8 cellular contexts compared by ENCODE assay signal in genomic region chr6:26123675-26124549, GRCh38. TPM values are rescaled to one million over a fixed set of nuclear protein-coding genes. Genes with fewer than 3 reads are reported as not detected.
DNase-seq lines count a peak whose midpoint lies in the region; ATAC-seq and TF ChIP-seq lines count a peak whose summit lies in the region.

No MANE protein-coding gene starts in this region.

- H3K9me3 ChIP-seq in osteoblast (ENCODE audit: low read depth, low read length) = no peaks in the 10 kb centered on the region
- no peaks in the 10 kb centered on the region for H3K9me3 ChIP-seq in tibial artery

- H3K4me3 ChIP-seq in GM12864 (ENCODE audit: low read depth, low read length) = peak overlapping the region; percentile 74
- H3K4me3 ChIP-seq in osteoblast (ENCODE audit: insufficient read depth, low read length) = peak overlapping the region; percentile 97
- H3K4me3 ChIP-seq in tibial artery = peak overlapping the region; percentile 94 to 95

- H3K27me3 ChIP-seq in osteoblast (ENCODE audit: insufficient read depth, low read length) = no peaks in the 10 kb centered on the region
- H3K27me3 ChIP-seq in tibial artery = no peaks in the 10 kb centered on the region

- H4K20me1 ChIP-seq in osteoblast (ENCODE audit: insufficient read depth, low read length) = peaks cover 31% of the 10 kb centered on the region

- H3K79me2 ChIP-seq in osteoblast (ENCODE audit: insufficient read depth, low read length) = peaks cover 43% of the 10 kb centered on the region

- H3K4me2 ChIP-seq in osteoblast (ENCODE audit: insufficient read depth, low read length) = peak overlapping the region; percentile 94

- H3K27ac ChIP-seq in osteoblast (ENCODE audit: low read depth, low read length) = peak overlapping the region; percentile 92
- H3K27ac ChIP-seq in tibial artery = peak overlapping the region; percentile 98

- H3K36me3 ChIP-seq in osteoblast (ENCODE audit: insufficient read depth, low read length) (peaks cover 7% of the 10 kb centered on the region), tibial artery (peaks cover 0 to 8% (median 0%) of the 10 kb centered on the region in 3 donors)

- H2AFZ ChIP-seq in osteoblast (ENCODE audit: low read length) = peak overlapping the region; percentile 76

- no peak for TF ChIP-seq CTCF in GM12864 (IDR thresholded peaks at IDR 0.05; ENCODE audit: low read depth, low read length, missing control alignments)
- no peak for TF ChIP-seq CTCF in osteoblast (IDR thresholded peaks at IDR 0.05; ENCODE audit: extremely low read depth, low read depth, low read length)
- no peak for TF ChIP-seq CTCF in tibial artery (IDR thresholded peaks at IDR 0.05)

- DNase-seq in GM12864 (ENCODE audit: low read depth) (peak; percentile 100), NCI-H1105 treated with DMSO at 0.1 percent for 48 hours (lab: John Stamatoyannopoulos, UW) (peak; percentile 99), SKM-1 treated with dmso at 0.1 percent for 144 hours (lab: John Stamatoyannopoulos, UW; ENCODE audit: unreplicated experiment) (peak; percentile 98), head of caudate nucleus (peak; percentile 55 to 94 (median 78)), osteoblast (ENCODE audit: insufficient read length, low spot score, missing footprints) (peak; percentile 97), tibial artery (peak; percentile 87 to 88)
- peak; percentile 35 for DNase-seq in activated naive CD8-positive, alpha-beta T cell treated with anti-CD3 and anti-CD28 coated beads, Interleukin-2, amount 50 U/mL, for 16 hours (ENCODE audit: low read depth, low spot score)

- intact Hi-C loops in head of caudate nucleus (cut with DNase I) = loop anchor here (2.0 kb wide), 1 partner anchor 33 kb away; a partner anchor contains a TSS
- intact Hi-C loops in tibial artery (cut with DNase I; ENCODE audit: low total_unique reads) = loop anchor here (1.0 kb wide), 1 partner anchor 32 kb away; a partner anchor contains a TSS

- ATAC-seq in HG02678 (IDR thresholded peaks at IDR 0.05; ENCODE audit: unreplicated experiment) = peak; percentile 73

- peaks cover 18% of the 10 kb centered on the region for H3K4me1 ChIP-seq in osteoblast (ENCODE audit: insufficient read depth, low read length)
- peaks cover 0 to 26% (median 12%) of the 10 kb centered on the region in 4 donors for H3K4me1 ChIP-seq in tibial artery

RNA-seq across cellular contexts. Expression of gene HFE, which starts 36.7 kb away (rescaled TPM):
- 14.1 and 15.9 TPM in 2 replicates for total RNA-seq in osteoblast

Comparison
In these comparisons a context has a peak if more than half of its experiments do, and no peak if none do; other contexts are left out.
1. Peak in every context shown above with its lines: DNase-seq, ATAC-seq, H3K4me3 ChIP-seq and H3K27ac ChIP-seq.
2. DNase-seq: peak in every context shown above with its lines; median percentile 100 in GM12864; 99 in NCI-H1105 treated with DMSO at 0.1 percent for 48 hours; 98 in SKM-1 treated with dmso at 0.1 percent for 144 hours; 97 in osteoblast; 88 in tibial artery; 78 in head of caudate nucleus; 35 in activated naive CD8-positive, alpha-beta T cell treated with anti-CD3 and anti-CD28 coated beads, Interleukin-2, amount 50 U/mL, for 16 hours.